Comparison of ENCODE assay signal across 27 cellular contexts in the genomic region with DNA sequence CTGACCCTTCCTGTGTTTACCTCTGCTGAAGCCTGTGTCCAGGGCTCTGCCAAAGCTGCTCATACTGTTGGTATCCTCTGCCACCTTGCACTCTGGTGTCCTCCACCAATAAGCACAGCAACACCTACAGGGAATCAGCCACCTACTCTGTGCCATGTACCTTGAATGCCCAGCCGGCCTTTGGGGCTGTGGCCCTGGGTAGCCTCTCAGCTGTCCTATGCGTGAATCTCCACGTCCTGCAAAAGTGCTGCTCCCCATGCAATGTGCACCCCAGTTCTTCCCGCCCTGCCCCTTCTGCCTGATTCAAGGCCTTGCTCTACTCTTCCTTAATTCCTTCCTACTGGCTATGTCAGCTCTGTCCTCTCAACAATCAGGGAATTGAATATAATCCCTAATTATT.
"Had no signal": no experiment of that assay in that cellular context is flagged by ENCODE, and none has a peak within 500 bp of the region (broad histone marks: within the 10 kb centered on the region; RNA-seq: fewer than 3 reads in every experiment).

No MANE protein-coding gene starts in this region.

- H3K4me3 ChIP-seq: left lung, lower lobe of right lung, ovary, prostate gland, skin epidermis, tibial nerve, upper lobe of left lung, vagina had no signal

- H3K27me3 ChIP-seq: left lung, ovary, tibial nerve, upper lobe of left lung, vagina had no signal

- H3K9me3 ChIP-seq: left lung, lower lobe of right lung, ovary, prostate gland, tibial nerve, upper lobe of left lung, vagina had no signal

- H3K4me1 ChIP-seq: prostate gland had no signal

- H3K27ac ChIP-seq: left lung, lower lobe of right lung, ovary, prostate gland, skin epidermis, tibial nerve, upper lobe of left lung, vagina had no signal

- H3K4me3 Mint-ChIP-seq: naive thymus-derived CD8-positive, alpha-beta T cell; nephron; neural crest cell; stimulated activated memory B cell treated with anti-CD40 and anti-IgM and Interleukin-4, amounts not matched to agents 10 μg/mL and 1 μg/mL and 100 μg/mL, for 72 hours; stimulated activated naive CD8-positive, alpha-beta T cell treated with anti-CD3 and anti-CD28 coated beads, Interleukin-15, amount 100 ng/mL, for 72 hours had no signal

- H3K27ac Mint-ChIP-seq: stimulated activated memory B cell treated with anti-CD40 and anti-IgM and Interleukin-4, amounts not matched to agents 10 μg/mL and 1 μg/mL and 100 μg/mL, for 72 hours; stimulated activated naive CD8-positive, alpha-beta T cell treated with anti-CD3 and anti-CD28 coated beads, Interleukin-15, amount 100 ng/mL, for 72 hours had no signal

- H3K36me3 Mint-ChIP-seq: naive thymus-derived CD8-positive, alpha-beta T cell; stimulated activated memory B cell treated with anti-CD40 and anti-IgM and Interleukin-4, amounts not matched to agents 10 μg/mL and 1 μg/mL and 100 μg/mL, for 72 hours had no signal

- H3K4me1 Mint-ChIP-seq: naive thymus-derived CD8-positive, alpha-beta T cell; stimulated activated memory B cell treated with anti-CD40 and anti-IgM and Interleukin-4, amounts not matched to agents 10 μg/mL and 1 μg/mL and 100 μg/mL, for 72 hours; stimulated activated naive CD8-positive, alpha-beta T cell treated with anti-CD3 and anti-CD28 coated beads, Interleukin-15, amount 100 ng/mL, for 72 hours had no signal

- H3K9me3 Mint-ChIP-seq: naive thymus-derived CD8-positive, alpha-beta T cell; nephron; neural crest cell; stimulated activated memory B cell treated with anti-CD40 and anti-IgM and Interleukin-4, amounts not matched to agents 10 μg/mL and 1 μg/mL and 100 μg/mL, for 72 hours; stimulated activated naive CD8-positive, alpha-beta T cell treated with anti-CD3 and anti-CD28 coated beads, Interleukin-15, amount 100 ng/mL, for 72 hours had no signal

- ATAC-seq: left colon; left lung; lower lobe of right lung; naive thymus-derived CD8-positive, alpha-beta T cell; right cardiac atrium; sciatic nerve; stimulated activated memory B cell treated with anti-CD40 and anti-IgM and Interleukin-4, amounts not matched to agents 10 μg/mL and 1 μg/mL and 100 μg/mL, for 72 hours; stimulated activated naive CD8-positive, alpha-beta T cell treated with anti-CD3 and anti-CD28 coated beads, Interleukin-15, amount 100 ng/mL, for 72 hours had no signal

- H3K36me3 ChIP-seq: left lung, lower lobe of right lung, ovary, prostate gland, tibial nerve, upper lobe of left lung, vagina had no signal

- DNase-seq: hippocampal formation; left colon; left lung; lower lobe of right lung; mesendoderm; midbrain; naive thymus-derived CD8-positive, alpha-beta T cell; ovary; posterior cingulate gyrus; retina; right cardiac atrium; stimulated activated CD4-positive, alpha-beta T cell treated with anti-CD3 and anti-CD28 coated beads, Interleukin-12 subunit alpha, Interleukin-12 subunit beta, amount 100 ng/mL, for 4 hours; stimulated activated CD4-positive, alpha-beta T cell treated with anti-CD3 and anti-CD28 coated beads, Interleukin-15, amount 100 ng/mL, for 24 hours; stimulated activated CD4-positive, alpha-beta T cell treated with anti-CD3 and anti-CD28 coated beads, Interleukin-2, amount 100 ng/mL, for 24 hours; stimulated activated CD4-positive, alpha-beta T cell treated with anti-CD3 and anti-CD28 coated beads, Interleukin-4, amount 100 ng/mL, for 1 hour; stimulated activated naive CD4-positive, alpha-beta T cell treated with Interleukin-2 at 50 U/mL for 16 hours; stimulated activated naive CD8-positive, alpha-beta T cell treated with anti-CD3 and anti-CD28 coated beads, Interleukin-15, amount 100 ng/mL, for 72 hours; substantia nigra had no signal
